ENCODE assay signal across 15 cellular contexts in genomic region chr3:45948409-45948808, GRCh38. TPM values are rescaled to one million over a fixed set of nuclear protein-coding genes. Genes with fewer than 3 reads are reported as not detected.
DNase-seq lines count a peak whose midpoint lies in the region; ATAC-seq, FAIRE-seq and TF ChIP-seq lines count a peak whose summit lies in the region.
"Had no signal": no experiment of that assay in that cellular context is flagged by ENCODE, and none has a peak within 500 bp of the region (broad histone marks: within the 10 kb centered on the region; RNA-seq: fewer than 3 reads in every experiment).

No MANE protein-coding gene starts in this region.

- H3K9me3 ChIP-seq in DND-41 (ENCODE audit: insufficient read depth, low read length, severe bottlenecking) (no peaks in the 10 kb centered on the region), pancreas (no peaks in the 10 kb centered on the region)
- H3K9me3 ChIP-seq: BLaER1 treated with 17β-estradiol and CSF1 and Interleukin-3, amounts not matched to agents 10 nM and 100 nM had no signal

- H3K4me3 ChIP-seq in AG04449 (ENCODE audit: low read depth, low read length) = no peak overlapping the region
- no peak overlapping the region for H3K4me3 ChIP-seq in DND-41 (ENCODE audit: low read depth in 1 of 2, low read length in 2 of 2)
- H3K4me3 ChIP-seq in fibroblast of villous mesenchyme (ENCODE audit: low read depth, low read length) = no peak overlapping the region
- H3K4me3 ChIP-seq in pancreas = no peak overlapping the region
- H3K4me3 ChIP-seq: BLaER1 treated with 17β-estradiol and CSF1 and Interleukin-3, amounts not matched to agents 10 nM and 100 nM; SK-N-MC had no signal

- H3K27ac ChIP-seq in DND-41 (ENCODE audit: low read length) (peak overlapping the region; percentile 31; the same call in 1 of the 2 replicates), pancreas (no peak overlapping the region)
- H3K27ac ChIP-seq: brain microvascular endothelial cell, SK-N-MC had no signal

- peak; percentile 69 for DNase-seq in AG04449 (ENCODE audit: low read depth, low spot score)
- DNase-seq in DND-41 = no peak
- DNase-seq in activated CD4-positive, alpha-beta memory T cell treated with anti-CD3 and anti-CD28 coated beads, Interleukin-2, amount 10 ng/mL, durations not matched to agents 7 days and 5 days = no peak
- peak; percentile 98 for DNase-seq in fibroblast of villous mesenchyme (ENCODE audit: low read depth)
- no peak for DNase-seq in NCI-H1417 (lab: John Stamatoyannopoulos, UW)
- DNase-seq in HuH-7.5 (ENCODE audit: low spot score) = no peak
- DNase-seq in pancreas = no peak
- DNase-seq: activated CD4-positive, CD25-positive, alpha-beta regulatory T cell; brain microvascular endothelial cell; NCI-H2227 treated with DMSO at 0.1 percent for 48 hours; stimulated activated CD4-positive, alpha-beta T cell treated with anti-CD3 and anti-CD28 coated beads, Interleukin-1b, Interleukin-23, amount 100 ng/mL, for 48 hours had no signal

- 89 to 92% methylated on average over 6 of the region's 6 CpGs for WGBS in pancreas, 2 donors

- peaks cover 92% of the 10 kb centered on the region for H3K4me1 Mint-ChIP-seq in activated CD4-positive, alpha-beta memory T cell treated with anti-CD3 and anti-CD28 coated beads, Interleukin-2, amount 10 ng/mL, durations not matched to agents 7 days and 5 days

- no peak overlapping the region for H2AFZ ChIP-seq in DND-41 (ENCODE audit: low read depth, low read length)

- peaks cover 91% of the 10 kb centered on the region for H3K36me3 Mint-ChIP-seq in activated CD4-positive, alpha-beta memory T cell treated with anti-CD3 and anti-CD28 coated beads, Interleukin-2, amount 10 ng/mL, durations not matched to agents 7 days and 5 days (ENCODE audit: low read depth)

- H3K4me2 ChIP-seq in DND-41 (ENCODE audit: insufficient read depth, low read length) = no peak overlapping the region
- H3K4me2 ChIP-seq: BLaER1 treated with 17β-estradiol and CSF1 and Interleukin-3, amounts not matched to agents 10 nM and 100 nM had no signal

- FAIRE-seq in pancreas (lab: Jason Lieb, UNC) = no peak

- CTCF ChIA-PET in AG04449 (lab: Yijun Ruan, JAX) = interaction anchor here (1.0 to 36.2 kb wide), 4 partner anchors 10 to 135 kb away, joined by 3 to 918 read pairs (median 18); no protein-coding TSS in a partner anchor
- CTCF ChIA-PET in activated CD4-positive, alpha-beta memory T cell treated with anti-CD3 and anti-CD28 coated beads, Interleukin-2, amount 10 ng/mL, durations not matched to agents 7 days and 5 days (lab: Charles Lee) = interaction anchor here (3.4 kb wide), 1 partner anchor 9 kb away, joined by 10 read pairs; no protein-coding TSS in a partner anchor

- no peaks in the 10 kb centered on the region for H3K27me3 Mint-ChIP-seq in activated CD4-positive, alpha-beta memory T cell treated with anti-CD3 and anti-CD28 coated beads, Interleukin-2, amount 10 ng/mL, durations not matched to agents 7 days and 5 days

- H3K4me1 ChIP-seq in DND-41 (ENCODE audit: insufficient read depth, low read length) (peaks cover 39% of the 10 kb centered on the region), pancreas (no peaks in the 10 kb centered on the region)

- TF ChIP-seq CTCF in AG04449 (IDR thresholded peaks at IDR 0.05; ENCODE audit: insufficient read depth, low read length, missing control alignments) = no peak
- no peak for TF ChIP-seq CTCF in DND-41 (IDR thresholded peaks at IDR 0.05; ENCODE audit: borderline replicate concordance, extremely low read depth, low read length, poor library complexity, severe bottlenecking)
- TF ChIP-seq CTCF in fibroblast of villous mesenchyme (IDR thresholded peaks at IDR 0.05; ENCODE audit: insufficient read depth, low read depth, low read length) = no peak
- TF ChIP-seq CTCF in pancreas (IDR thresholded peaks at IDR 0.05) = no peak

- peak overlapping the region; percentile 90 for H3K27ac Mint-ChIP-seq in activated CD4-positive, alpha-beta memory T cell treated with anti-CD3 and anti-CD28 coated beads, Interleukin-2, amount 10 ng/mL, durations not matched to agents 7 days and 5 days

- POLR2A ChIA-PET in AG04449 (lab: Yijun Ruan, JAX) = interaction anchor here (1.0 kb wide), 1 partner anchor 39 kb away, joined by 3 read pairs; no protein-coding TSS in a partner anchor
- POLR2A ChIA-PET in activated CD4-positive, alpha-beta memory T cell treated with anti-CD3 and anti-CD28 coated beads, Interleukin-2, amount 10 ng/mL, durations not matched to agents 7 days and 5 days (lab: Charles Lee) = interaction anchor here (0.6 to 7.8 kb wide), 3 partner anchors 14 to 421 kb away, joined by 3 to 80 read pairs (median 3); partner anchors contain the start of gene FYCO1

- intact Hi-C loops in pancreas (cut with DNase I) = no loop called here

- H4K20me1 ChIP-seq in DND-41 (ENCODE audit: insufficient read depth, low read length) = no peaks in the 10 kb centered on the region
- H4K20me1 ChIP-seq: BLaER1 treated with 17β-estradiol and CSF1 and Interleukin-3, amounts not matched to agents 10 nM and 100 nM had no signal

- ATAC-seq in DND-41 (ENCODE audit: insufficient read depth, low read depth) = no peak
- no peak for ATAC-seq in pancreas
- ATAC-seq in GM21786 (IDR thresholded peaks at IDR 0.05; ENCODE audit: unreplicated experiment) = no peak

- peaks cover 2% of the 10 kb centered on the region for H3K9me3 Mint-ChIP-seq in activated CD4-positive, alpha-beta memory T cell treated with anti-CD3 and anti-CD28 coated beads, Interleukin-2, amount 10 ng/mL, durations not matched to agents 7 days and 5 days

- H3K79me2 ChIP-seq in DND-41 (ENCODE audit: insufficient read depth, low read length) = peaks cover 9% of the 10 kb centered on the region; the same call in 1 of the 2 replicates

- peak overlapping the region; percentile 58 for H3K4me3 Mint-ChIP-seq in activated CD4-positive, alpha-beta memory T cell treated with anti-CD3 and anti-CD28 coated beads, Interleukin-2, amount 10 ng/mL, durations not matched to agents 7 days and 5 days

- H3K36me3 ChIP-seq in DND-41 (ENCODE audit: insufficient read depth, low read length) (peaks cover 89% of the 10 kb centered on the region), pancreas (peaks cover 0 to 62% (median 13%) of the 10 kb centered on the region in 3 donors)

- H3K9ac ChIP-seq in DND-41 (ENCODE audit: low read depth, low read length) = no peak overlapping the region
- H3K9ac ChIP-seq: BLaER1 treated with 17β-estradiol and CSF1 and Interleukin-3, amounts not matched to agents 10 nM and 100 nM had no signal

- H3K27me3 ChIP-seq in DND-41 (ENCODE audit: insufficient read depth, low read length, poor library complexity) (no peaks in the 10 kb centered on the region), pancreas (no peaks in the 10 kb centered on the region)
- H3K27me3 ChIP-seq: BLaER1 treated with 17β-estradiol and CSF1 and Interleukin-3, amounts not matched to agents 10 nM and 100 nM; brain microvascular endothelial cell had no signal

RNA-seq across cellular contexts. Expression of gene CXCR6, which starts 5.1 kb away (rescaled TPM):
- 10 to 100 TPM; 53.8 to 58.8 TPM for total RNA-seq in activated CD4-positive, alpha-beta memory T cell treated with anti-CD3 and anti-CD28 coated beads, Interleukin-2, amount 10 ng/mL, durations not matched to agents 7 days and 5 days
- total RNA-seq in fibroblast of villous mesenchyme (under 0.01 TPM in 2 replicates), pancreas (under 1 TPM in 5 of 6 donors, not detected in 1; 0.08 to 0.89 (median 0.72) TPM)
- under 1 TPM; 0.23 to 0.35 TPM for polyA plus RNA-seq in pancreas
- total RNA-seq: HT-29 had no signal

RNA-seq across cellular contexts. Expression of gene FYCO1, which starts 47.2 kb away (rescaled TPM):
- total RNA-seq in activated CD4-positive, alpha-beta memory T cell treated with anti-CD3 and anti-CD28 coated beads, Interleukin-2, amount 10 ng/mL, durations not matched to agents 7 days and 5 days = 10 to 100 TPM; 21.7 to 22.6 TPM
- total RNA-seq in fibroblast of villous mesenchyme = 20.6 and 23.7 TPM in 2 replicates
- 10 to 100 TPM; 13.0 to 25.1 (median 17.2) TPM for total RNA-seq in pancreas
- 10 to 100 TPM in 1 of 2 donors, 1 to 10 TPM in 1; 9.3 to 10.3 TPM for polyA plus RNA-seq in pancreas

Comparison
In these comparisons a context has a peak if more than half of its experiments do, and no peak if none do; other contexts are left out.
1. DNase-seq: peak in AG04449 (single experiment) and fibroblast of villous mesenchyme (single experiment); none in DND-41 (single experiment), activated CD4-positive, alpha-beta memory T cell treated with anti-CD3 and anti-CD28 coated beads, Interleukin-2, amount 10 ng/mL, durations not matched to agents 7 days and 5 days (single experiment), NCI-H1417 (0 of 3), HuH-7.5 (single experiment) and pancreas (0 of 6).
2. RNA of gene CXCR6, which starts 5.1 kb away (total RNA-seq): 53.8 to 58.8 TPM in activated CD4-positive, alpha-beta memory T cell treated with anti-CD3 and anti-CD28 coated beads, Interleukin-2, amount 10 ng/mL, durations not matched to agents 7 days and 5 days; 0.08 to 0.89 TPM in pancreas and under 0.01 TPM in fibroblast of villous mesenchyme; every median in the first group is over 10 times any median in the second.